ENCODE assay signal across 8 cellular contexts in genomic region chr7:97027427-97028234, GRCh38. TPM values are rescaled to one million over a fixed set of nuclear protein-coding genes. Genes with fewer than 3 reads are reported as not detected.
DNase-seq lines count a peak whose midpoint lies in the region; ATAC-seq and TF ChIP-seq lines count a peak whose summit lies in the region.

No MANE protein-coding gene starts in this region.

- H3K4me3 ChIP-seq in HL-60 (replicated peaks; ENCODE audit: insufficient read depth, low read length) (peak overlapping the region; percentile 3; the same call in 1 of the 2 replicates), fibroblast of mammary gland (ENCODE audit: control insufficient read depth, low read depth, low read length) (peak overlapping the region; percentile 29)

- peak; percentile 88 for DNase-seq in COR-L47 (lab: John Stamatoyannopoulos, UW)
- DNase-seq in HL-60 (ENCODE audit: low read depth in 1 of 2, low spot score in 1 of 2) = peak; percentile 43 to 78
- peak; percentile 35 for DNase-seq in OCI-M2 (lab: John Stamatoyannopoulos, UW; ENCODE audit: unreplicated experiment)
- DNase-seq in activated T-cell treated with anti-CD3 and anti-CD28 coated beads, Interleukin-2, amount 50 U/mL, for 72 hours = peak; percentile 64 to 69
- DNase-seq in fibroblast of mammary gland (ENCODE audit: low read depth) = peak; percentile 82
- DNase-seq in nephron progenitor cell = peak; percentile 79
- peak; percentile 77 for DNase-seq in stromal cell of bone marrow (ENCODE audit: low read depth)

- TF ChIP-seq CTCF in HL-60 (IDR thresholded peaks at IDR 0.05; ENCODE audit: insufficient read depth, low read length) = peak; percentile 82
- peak; percentile 95 for TF ChIP-seq CTCF in fibroblast of mammary gland (conservative IDR thresholded peaks at IDR 0.05; ENCODE audit: control insufficient read depth, insufficient read depth, low read depth, low read length)
- TF ChIP-seq CTCF in nephron progenitor cell (IDR thresholded peaks at IDR 0.05) = peak; percentile 84

- no peak overlapping the region for H3K27ac ChIP-seq in HL-60 (replicated peaks)

- H3K27me3 ChIP-seq in HL-60 (ENCODE audit: insufficient read depth, poor library complexity, severe bottlenecking) = peaks cover 43% of the 10 kb centered on the region

- peak overlapping the region; percentile 78 to 86 for H3K4me3 Mint-ChIP-seq in activated T-cell treated with anti-CD3 and anti-CD28 coated beads, Interleukin-2, amount 50 U/mL, for 72 hours
- H3K4me3 Mint-ChIP-seq in nephron progenitor cell = peak overlapping the region; percentile 76

- H3K4me1 Mint-ChIP-seq in activated T-cell treated with anti-CD3 and anti-CD28 coated beads, Interleukin-2, amount 50 U/mL, for 72 hours (ENCODE audit: low read depth) = peaks cover 48% of the 10 kb centered on the region
- peaks cover 31% of the 10 kb centered on the region for H3K4me1 Mint-ChIP-seq in nephron progenitor cell

- ATAC-seq in GM19452 (IDR thresholded peaks at IDR 0.05; ENCODE audit: unreplicated experiment) = peak; percentile 86
- peak; percentile 79 to 84 for ATAC-seq in activated T-cell treated with anti-CD3 and anti-CD28 coated beads, Interleukin-2, amount 50 U/mL, for 72 hours (replicated peaks in 1 of 2)

- H3K36me3 Mint-ChIP-seq in activated T-cell treated with anti-CD3 and anti-CD28 coated beads, Interleukin-2, amount 50 U/mL, for 72 hours (ENCODE audit: insufficient read depth in 2 of 2) = no peaks in the 10 kb centered on the region
- H3K36me3 Mint-ChIP-seq in nephron progenitor cell (ENCODE audit: low read depth) = no peaks in the 10 kb centered on the region

- H3K27ac Mint-ChIP-seq in activated T-cell treated with anti-CD3 and anti-CD28 coated beads, Interleukin-2, amount 50 U/mL, for 72 hours = no peak overlapping the region
- H3K27ac Mint-ChIP-seq in nephron progenitor cell = no peak overlapping the region

- peaks cover 72% of the 10 kb centered on the region for H3K27me3 Mint-ChIP-seq in activated T-cell treated with anti-CD3 and anti-CD28 coated beads, Interleukin-2, amount 50 U/mL, for 72 hours (ENCODE audit: low read depth)
- peaks cover 91% of the 10 kb centered on the region for H3K27me3 Mint-ChIP-seq in nephron progenitor cell (ENCODE audit: low read depth, poor library complexity)

- no peaks in the 10 kb centered on the region for H3K9me3 Mint-ChIP-seq in activated T-cell treated with anti-CD3 and anti-CD28 coated beads, Interleukin-2, amount 50 U/mL, for 72 hours
- H3K9me3 Mint-ChIP-seq in nephron progenitor cell = no peaks in the 10 kb centered on the region

RNA-seq across cellular contexts. Expression of gene DLX5, which starts 3.0 kb away (rescaled TPM):
- not detected for total RNA-seq in activated T-cell treated with anti-CD3 and anti-CD28 coated beads, Interleukin-2, amount 50 U/mL, for 72 hours

RNA-seq across cellular contexts. Expression of gene DLX6, which starts 22.3 kb away (rescaled TPM):
- not detected for total RNA-seq in activated T-cell treated with anti-CD3 and anti-CD28 coated beads, Interleukin-2, amount 50 U/mL, for 72 hours

Comparison
In these comparisons a context has a peak if more than half of its experiments do, and no peak if none do; other contexts are left out.
1. DNase-seq: peak in every context shown above with its lines; median percentile 88 in COR-L47; 82 in fibroblast of mammary gland; 79 in nephron progenitor cell; 77 in stromal cell of bone marrow; 66 in activated T-cell treated with anti-CD3 and anti-CD28 coated beads, Interleukin-2, amount 50 U/mL, for 72 hours; 60 in HL-60; 35 in OCI-M2.